Comparison of ENCODE assay signal across 23 cellular contexts in genomic region chr4:25007608-25008007, GRCh38. TPM values are rescaled to one million over a fixed set of nuclear protein-coding genes. Genes with fewer than 3 reads are reported as not detected.
DNase-seq lines count a peak whose midpoint lies in the region; ATAC-seq, FAIRE-seq and TF ChIP-seq lines count a peak whose summit lies in the region.
"Had no signal": no experiment of that assay in that cellular context is flagged by ENCODE, and none has a peak within 500 bp of the region (broad histone marks: within the 10 kb centered on the region; RNA-seq: fewer than 3 reads in every experiment).

No MANE protein-coding gene starts in this region.

- H3K9me3 ChIP-seq in right cardiac atrium (ENCODE audit: control insufficient read depth, low read length) (no peaks in the 10 kb centered on the region), sigmoid colon (no peaks in the 10 kb centered on the region)
- H3K9me3 ChIP-seq: SJCRH30 had no signal

- H3K27ac ChIP-seq in right cardiac atrium (ENCODE audit: low read length) (no peak overlapping the region), sigmoid colon (no peak overlapping the region)
- H3K27ac ChIP-seq: C4-2B, SJCRH30 had no signal

- WGBS in right cardiac atrium, result 76% methylated on average over 2 of the region's 2 CpGs
- WGBS in sigmoid colon, 2 donors, result 86 to 92% methylated on average over 2 of the region's 2 CpGs

- no peak for TF ChIP-seq CTCF in sigmoid colon (IDR thresholded peaks at IDR 0.05)

- intact Hi-C loops in right cardiac atrium (cut with DNase I) (no loop called here), sigmoid colon (cut with DNase I) (no loop called here)

- no peak overlapping the region for H3K4me3 ChIP-seq in right cardiac atrium (ENCODE audit: low read length)
- no peak overlapping the region for H3K4me3 ChIP-seq in sigmoid colon
- H3K4me3 ChIP-seq: SJCRH30 had no signal

- H3K27me3 ChIP-seq in right cardiac atrium (ENCODE audit: control insufficient read depth, insufficient read depth) (no peaks in the 10 kb centered on the region), sigmoid colon (no peaks in the 10 kb centered on the region)
- H3K27me3 ChIP-seq: SJCRH30 had no signal

- no peak for TF ChIP-seq POLR2A in sigmoid colon (IDR thresholded peaks at IDR 0.05)
- TF ChIP-seq POLR2A in GM12891 (IDR thresholded peaks at IDR 0.05; ENCODE audit: low read depth, low read length), result no peak

- DNase-seq in NOMO-1 treated with DMSO at 0.1 percent for 48 hours (lab: John Stamatoyannopoulos, UW; ENCODE audit: unreplicated experiment), result peak; percentile 44
- no peak for DNase-seq in NOMO-1 treated with dmso at 0.1 percent for 144 hours (lab: John Stamatoyannopoulos, UW; ENCODE audit: unreplicated experiment)
- DNase-seq in CD1c-positive myeloid dendritic cell (ENCODE audit: extremely low spot score), result peak; percentile 38
- no peak for DNase-seq in right cardiac atrium
- peak; percentile 67 for DNase-seq in sigmoid colon
- no peak for DNase-seq in GM12891 (ENCODE audit: insufficient read length, low spot score)
- no peak for DNase-seq in OCI-M2 (lab: John Stamatoyannopoulos, UW; ENCODE audit: unreplicated experiment)
- DNase-seq: 8988T, AML-193, DMS53, GDM1, NCI-H1417, NCI-H187, NCI-H2107, NCI-H446 treated with DMSO at 0.1 percent for 48 hours, NCI-H526 treated with DMSO at 0.1 percent for 48 hours, SJCRH30 had no signal

- no peak for FAIRE-seq in GM12891 (lab: Jason Lieb, UNC)
- FAIRE-seq: D721Med, GM19239 had no signal

- H3K4me1 ChIP-seq in right cardiac atrium (ENCODE audit: control insufficient read depth, insufficient read depth, low read length), result no peaks in the 10 kb centered on the region
- no peaks in the 10 kb centered on the region for H3K4me1 ChIP-seq in sigmoid colon
- H3K4me1 ChIP-seq: SJCRH30 had no signal

- H3K36me3 ChIP-seq in sigmoid colon, result no peaks in the 10 kb centered on the region
- H3K36me3 ChIP-seq: SJCRH30 had no signal

- TF ChIP-seq EP300 in sigmoid colon (IDR thresholded peaks at IDR 0.05), result no peak

- ATAC-seq in right cardiac atrium (peak; percentile 30 to 36), GM21447 (IDR thresholded peaks at IDR 0.05; ENCODE audit: unreplicated experiment) (no peak)
- ATAC-seq: Panc1 had no signal

TF ChIP-seq in GM12891, 5 proteins besides CTCF, POLR2A, EP300 and RAD21:
- no peak for TF ChIP-seq PAX5 (IDR thresholded peaks at IDR 0.05; ENCODE audit: insufficient read depth, low read length, severe bottlenecking)

RNA-seq across cellular contexts. Expression of gene LGI2, which starts 23.1 kb away (rescaled TPM):
- total RNA-seq in right cardiac atrium (1 to 10 TPM; 5.2 to 7.1 (median 6.0) TPM), sigmoid colon (1 to 10 TPM; 1.2 to 6.7 (median 3.5) TPM)
- polyA plus RNA-seq in right cardiac atrium (2.4 TPM), sigmoid colon (1 to 10 TPM in 1 of 3 donors, under 1 TPM in 1, not detected in 1; 0.23 to 1.1 TPM)
- not detected for polyA plus RNA-seq in GM12891 (2012; ENCODE audit: low read depth, missing spikeins)
- polyA plus RNA-seq: IgD-negative memory B cell had no signal

Comparison
In these comparisons a context has a peak if more than half of its experiments do, and no peak if none do; other contexts are left out.
1. DNase-seq: peak in NOMO-1 treated with DMSO at 0.1 percent for 48 hours (single experiment), CD1c-positive myeloid dendritic cell (single experiment) and sigmoid colon (single experiment); none in NOMO-1 treated with dmso at 0.1 percent for 144 hours (single experiment), right cardiac atrium (0 of 3), GM12891 (single experiment) and OCI-M2 (single experiment).